ENCODE assay signal across 11 cellular contexts in the genomic region with DNA sequence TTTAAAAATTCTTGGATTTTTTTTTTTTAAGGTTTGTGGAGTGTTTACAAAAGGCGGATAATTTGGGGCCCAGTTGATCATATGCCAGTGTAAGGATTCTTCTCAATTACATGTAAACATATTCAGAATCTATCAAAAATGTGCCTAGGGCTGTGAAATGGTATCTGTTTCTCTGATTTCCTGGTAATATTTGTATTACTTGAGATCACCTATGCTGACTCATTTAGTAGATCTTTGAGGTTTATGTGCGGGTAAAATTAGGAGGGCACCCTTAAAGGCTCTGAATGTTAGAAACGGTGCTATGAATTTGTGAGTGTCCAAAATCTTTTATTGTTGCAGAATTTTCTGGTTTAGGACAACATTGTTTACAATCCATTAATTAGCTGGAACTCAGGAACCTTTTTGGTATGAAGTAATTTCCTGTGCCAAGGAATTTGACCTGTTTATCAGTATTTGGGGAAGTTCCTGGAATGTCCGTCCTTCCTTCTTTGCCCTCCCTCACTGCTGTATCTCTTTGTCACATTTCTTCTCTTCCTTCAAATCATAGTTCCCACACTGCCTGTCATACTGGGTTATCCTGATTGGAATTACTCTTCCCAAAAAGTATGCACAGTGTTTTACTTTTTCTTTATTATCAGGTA.
A peak's percentile ranks its signal among the peaks of the same experiment; 100 is the strongest.
DNase-seq lines count a peak whose midpoint lies in the region; ATAC-seq and TF ChIP-seq lines count a peak whose summit lies in the region.
"Had no signal": no experiment of that assay in that cellular context is flagged by ENCODE, and none has a peak within 500 bp of the region (broad histone marks: within the 10 kb centered on the region; RNA-seq: fewer than 3 reads in every experiment).

No MANE protein-coding gene starts in this region.

- no TSS peak for BruUV-seq in IMR-90 (replicated peaks; lab: Mats Ljungman, UMichigan)

- POLR2A ChIA-PET in IMR-90 (lab: Charles Lee; ENCODE audit: unreplicated experiment), result interaction anchor here (0.5 kb wide), 1 partner anchor 42 kb away, joined by 3 read pairs; no protein-coding TSS in a partner anchor

- peak overlapping the region; percentile 64; the same call in 1 of the 2 replicates for H4K91ac ChIP-seq in IMR-90 (ENCODE audit: insufficient read depth, low read depth, low read length)

- H3K27ac Mint-ChIP-seq in progenitor cell of endocrine pancreas, result peak overlapping the region; percentile 39
- H3K27ac Mint-ChIP-seq: dendritic cell treated with granulocyte-macrophage colony-stimulating factor and Interleukin-4, amounts not matched to agents 40 ng/mL and 50 ng/mL, for 4 days; T-helper 17 cell had no signal

- ATAC-seq in IMR-90 (ENCODE audit: low read depth) (peak; percentile 45), GM18498 (IDR thresholded peaks at IDR 0.05; ENCODE audit: unreplicated experiment) (no peak), GM19351 (IDR thresholded peaks at IDR 0.05; ENCODE audit: unreplicated experiment) (no peak)
- ATAC-seq: T-helper 17 cell had no signal

- no peak overlapping the region for H3K56ac ChIP-seq in IMR-90 (ENCODE audit: extremely low read depth, insufficient read depth, low read length)

- DNase-seq in GM12865 (ENCODE audit: low read depth), result peak; percentile 19
- peak; percentile 45 for DNase-seq in IMR-90
- DNase-seq in dermis microvascular lymphatic vessel endothelial cell (ENCODE audit: low read depth in 2 of 2), result peak; percentile 81 to 86
- no peak for DNase-seq in progenitor cell of endocrine pancreas (ENCODE audit: low spot score, unreplicated experiment)
- no peak for DNase-seq in AML-193 (lab: John Stamatoyannopoulos, UW)
- no peak for DNase-seq in foreskin fibroblast
- DNase-seq: activated T-cell treated with anti-CD3 and anti-CD28 coated beads, Interleukin-2, amount 50 U/mL, for 1 hour; T-helper 17 cell had no signal

- H3K9me3 ChIP-seq in IMR-90 (ENCODE audit: control insufficient read depth, insufficient read depth, low read length), result peaks cover 10% of the 10 kb centered on the region

- no peak for TF ChIP-seq RAD21 in IMR-90 (IDR thresholded peaks at IDR 0.05; ENCODE audit: low read length)

- TF ChIP-seq POLR2A in IMR-90 (IDR thresholded peaks at IDR 0.05; ENCODE audit: low read depth, low read length), result no peak

- H3K9ac ChIP-seq in IMR-90 (ENCODE audit: low read depth, low read length), result no peak overlapping the region

- peaks cover 28 to 53% of the 10 kb centered on the region in 2 experiments for H3K79me1 ChIP-seq in IMR-90 (ENCODE audit: low read depth in 1 of 2, low read length in 2 of 2)

- peaks cover 17% of the 10 kb centered on the region for H3K36me3 Mint-ChIP-seq in progenitor cell of endocrine pancreas (ENCODE audit: insufficient read depth)

- peak overlapping the region; percentile 34; the same call in 1 of the 2 replicates for H3K4ac ChIP-seq in IMR-90 (ENCODE audit: low read depth, low read length)

- H3K4me3 ChIP-seq in GM12865 (ENCODE audit: low read depth, low read length) (no peak overlapping the region), IMR-90 (ENCODE audit: insufficient read depth, low read depth, low read length) (no peak overlapping the region), foreskin fibroblast (ENCODE audit: low read depth in 1 of 2, low read length in 2 of 2) (no peak overlapping the region)

- H3K14ac ChIP-seq in IMR-90 (replicated peaks; ENCODE audit: low read depth, low read length), result no peak overlapping the region

- intact Hi-C loops in IMR-90 (cut with micrococcal nuclease), result no loop called here

- peak overlapping the region; percentile 12 for H2AK5ac ChIP-seq in IMR-90 (ENCODE audit: low read depth, low read length)

- in situ Hi-C loops in IMR-90 (cut with MboI; ENCODE audit: low sequenced_read_pairs), result no loop called here

- H3K4me1 ChIP-seq in IMR-90 (ENCODE audit: control insufficient read depth, insufficient read depth, low read length), result peaks cover 19% of the 10 kb centered on the region

- H3K18ac ChIP-seq in IMR-90 (ENCODE audit: low read depth, low read length), result peak overlapping the region; percentile 68; the same call in 1 of the 2 replicates

- peak overlapping the region; percentile 32 for H2BK5ac ChIP-seq in IMR-90 (ENCODE audit: low read depth, low read length, poor library complexity, severe bottlenecking)

- no peak overlapping the region for H4K8ac ChIP-seq in IMR-90 (ENCODE audit: low read depth in 2 of 2, low read length in 2 of 2)

- no peak for TF ChIP-seq CTCF in GM12865 (IDR thresholded peaks at IDR 0.05; ENCODE audit: insufficient read depth, low read depth, low read length, missing control alignments)
- no peak for TF ChIP-seq CTCF in IMR-90 (conservative IDR thresholded peaks at IDR 0.05; ENCODE audit: low read depth, low read length)
- TF ChIP-seq CTCF in progenitor cell of endocrine pancreas (IDR thresholded peaks at IDR 0.05; ENCODE audit: unreplicated experiment), result no peak
- no peak for TF ChIP-seq CTCF in foreskin fibroblast (IDR thresholded peaks at IDR 0.05; ENCODE audit: low read depth, low read length)

- peak overlapping the region; percentile 82; the same call in 1 of the 2 replicates for H2BK20ac ChIP-seq in IMR-90 (ENCODE audit: low read depth, low read length)

- no peaks in the 10 kb centered on the region for H4K20me1 ChIP-seq in IMR-90 (ENCODE audit: insufficient read depth, low read length)

- peak overlapping the region; percentile 77; the same call in 1 of the 2 replicates for H2BK120ac ChIP-seq in IMR-90 (ENCODE audit: low read depth, low read length)

- no peak overlapping the region for H3K23ac ChIP-seq in IMR-90 (ENCODE audit: low read depth, low read length)

- H3K27me3 Mint-ChIP-seq in progenitor cell of endocrine pancreas, result no peaks in the 10 kb centered on the region
- H3K27me3 Mint-ChIP-seq: dendritic cell treated with granulocyte-macrophage colony-stimulating factor and Interleukin-4, amounts not matched to agents 40 ng/mL and 50 ng/mL, for 4 days; T-helper 17 cell had no signal

- CTCF ChIA-PET in IMR-90 (lab: Yijun Ruan, JAX), result interaction anchor here (1.0 kb wide), 1 partner anchor 26 kb away, joined by 3 read pairs; no protein-coding TSS in a partner anchor

- H3K4me1 Mint-ChIP-seq in progenitor cell of endocrine pancreas (ENCODE audit: low read depth), result peaks cover 18% of the 10 kb centered on the region

- peaks cover 27% of the 10 kb centered on the region for H3K9me1 ChIP-seq in IMR-90 (ENCODE audit: insufficient read depth, low read length)

- no CpG with 5 or more reads among the region's 4 CpGs for WGBS in IMR-90 (ENCODE audit: extremely low coverage in 2 of 2, insufficient read length in 1 of 2), 2 experiments

- dilution Hi-C loops in IMR-90 (cut with HindIII; ENCODE audit: low sequenced_read_pairs, unreplicated experiment), result no loop called here

- peak overlapping the region; percentile 12; the same call in 1 of the 2 replicates for H3K4me2 ChIP-seq in IMR-90 (ENCODE audit: low read depth, low read length)

- H2AFZ ChIP-seq in IMR-90 (replicated peaks; ENCODE audit: low read length, poor library complexity), result no peak overlapping the region

- no peak overlapping the region for H2AK9ac ChIP-seq in IMR-90 (replicated peaks; ENCODE audit: low read depth, low read length, poor library complexity)

- no peak overlapping the region; the same call in 2 of the 3 replicates for H2BK15ac ChIP-seq in IMR-90 (ENCODE audit: low read depth, low read length)

- no peaks in the 10 kb centered on the region for H3K27me3 ChIP-seq in IMR-90 (ENCODE audit: control insufficient read depth, insufficient read depth, low read length)

- H3K4me3 Mint-ChIP-seq in progenitor cell of endocrine pancreas (ENCODE audit: low read depth), result no peak overlapping the region
- H3K4me3 Mint-ChIP-seq: dendritic cell treated with granulocyte-macrophage colony-stimulating factor and Interleukin-4, amounts not matched to agents 40 ng/mL and 50 ng/mL, for 4 days; T-helper 17 cell had no signal

- H3K27ac ChIP-seq in IMR-90 (ENCODE audit: insufficient read depth, low read length), result peak overlapping the region; percentile 59; the same call in 1 of the 2 replicates

- no peak overlapping the region for H4K5ac ChIP-seq in IMR-90 (ENCODE audit: low read depth, low read length)

- H3K9me3 Mint-ChIP-seq in progenitor cell of endocrine pancreas (ENCODE audit: low read depth), result peaks cover 12% of the 10 kb centered on the region

- H3K36me3 ChIP-seq in IMR-90 (ENCODE audit: control insufficient read depth, insufficient read depth, low read length), result peaks cover 4% of the 10 kb centered on the region

TF ChIP-seq in IMR-90, 13 proteins besides CTCF, POLR2A, EP300 and RAD21 (continues in another document):
- TF ChIP-seq MAZ (IDR thresholded peaks at IDR 0.05; ENCODE audit: borderline replicate concordance, low read depth, low read length) (no peak), NFE2L2 (IDR thresholded peaks at IDR 0.05; ENCODE audit: low read depth, low read length) (no peak), MAFK (IDR thresholded peaks at IDR 0.05; ENCODE audit: low read depth, low read length) (no peak), SMC3 (IDR thresholded peaks at IDR 0.05; ENCODE audit: low read depth, low read length) (no peak), FOS (IDR thresholded peaks at IDR 0.05; ENCODE audit: low read depth, low read length) (no peak), BHLHE40 (IDR thresholded peaks at IDR 0.05; ENCODE audit: low read depth, low read length) (no peak), CHD1 (IDR thresholded peaks at IDR 0.05; ENCODE audit: low read depth, low read length) (no peak), RCOR1 (IDR thresholded peaks at IDR 0.05; ENCODE audit: insufficient replicate concordance, low read length) (no peak), CEBPB (IDR thresholded peaks at IDR 0.05; ENCODE audit: low read depth, low read length) (no peak), MXI1 (IDR thresholded peaks at IDR 0.05; ENCODE audit: borderline replicate concordance, low read depth, low read length) (no peak)
- TF ChIP-seq, protein P1, sequence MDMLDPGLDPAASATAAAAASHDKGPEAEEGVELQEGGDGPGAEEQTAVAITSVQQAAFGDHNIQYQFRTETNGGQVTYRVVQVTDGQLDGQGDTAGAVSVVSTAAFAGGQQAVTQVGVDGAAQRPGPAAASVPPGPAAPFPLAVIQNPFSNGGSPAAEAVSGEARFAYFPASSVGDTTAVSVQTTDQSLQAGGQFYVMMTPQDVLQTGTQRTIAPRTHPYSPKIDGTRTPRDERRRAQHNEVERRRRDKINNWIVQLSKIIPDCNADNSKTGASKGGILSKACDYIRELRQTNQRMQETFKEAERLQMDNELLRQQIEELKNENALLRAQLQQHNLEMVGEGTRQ (IDR thresholded peaks at IDR 0.05; ENCODE audit: low read depth, low read length), result no peak
- TF ChIP-seq, protein P2, sequence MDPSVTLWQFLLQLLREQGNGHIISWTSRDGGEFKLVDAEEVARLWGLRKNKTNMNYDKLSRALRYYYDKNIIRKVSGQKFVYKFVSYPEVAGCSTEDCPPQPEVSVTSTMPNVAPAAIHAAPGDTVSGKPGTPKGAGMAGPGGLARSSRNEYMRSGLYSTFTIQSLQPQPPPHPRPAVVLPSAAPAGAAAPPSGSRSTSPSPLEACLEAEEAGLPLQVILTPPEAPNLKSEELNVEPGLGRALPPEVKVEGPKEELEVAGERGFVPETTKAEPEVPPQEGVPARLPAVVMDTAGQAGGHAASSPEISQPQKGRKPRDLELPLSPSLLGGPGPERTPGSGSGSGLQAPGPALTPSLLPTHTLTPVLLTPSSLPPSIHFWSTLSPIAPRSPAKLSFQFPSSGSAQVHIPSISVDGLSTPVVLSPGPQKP (IDR thresholded peaks at IDR 0.05; ENCODE audit: borderline replicate concordance, low read depth, low read length), result no peak

Comparison
In these comparisons a context has a peak if more than half of its experiments do, and no peak if none do; other contexts are left out.
1. DNase-seq: peak in GM12865 (single experiment), IMR-90 (single experiment) and dermis microvascular lymphatic vessel endothelial cell (2 of 2); none in progenitor cell of endocrine pancreas (single experiment), AML-193 (0 of 2) and foreskin fibroblast (0 of 2).